In genomic region chr17:8574687-8575086, GRCh38 we compare ENCODE assay signal across 13 cellular contexts. TPM values are rescaled to one million over a fixed set of nuclear protein-coding genes. Genes with fewer than 3 reads are reported as not detected.
DNase-seq lines count a peak whose midpoint lies in the region; ATAC-seq and TF ChIP-seq lines count a peak whose summit lies in the region.
"Had no signal": no experiment of that assay in that cellular context is flagged by ENCODE, and none has a peak within 500 bp of the region (broad histone marks: within the 10 kb centered on the region; RNA-seq: fewer than 3 reads in every experiment).

No MANE protein-coding gene starts in this region.

- DNase-seq in LNCaP clone FGC (ENCODE audit: low read depth), result no peak
- DNase-seq in cardiac fibroblast (ENCODE audit: low read depth in 2 of 2), result peak; percentile 42 to 43
- DNase-seq in left ventricle myocardium superior, result no peak
- DNase-seq in sciatic nerve (ENCODE audit: low spot score), result no peak
- no peak for DNase-seq in stimulated activated CD8-positive, alpha-beta memory T cell treated with anti-CD3 and anti-CD28 coated beads, Interleukin-4, amount 100 ng/mL, for 48 hours
- DNase-seq in stimulated activated effector memory CD8-positive, alpha-beta T cell treated with anti-CD3 and anti-CD28 coated beads, Interleukin-12 subunit alpha, Interleukin-12 subunit beta, amount 100 ng/mL, for 72 hours (ENCODE audit: low spot score in 2 of 2), result no peak
- no peak for DNase-seq in AG08395 (ENCODE audit: low spot score)
- DNase-seq: esophagus squamous epithelium, immature natural killer cell, NCI-H1417, NCI-H526 had no signal

- H3K4me1 Mint-ChIP-seq in stimulated activated effector memory CD8-positive, alpha-beta T cell treated with anti-CD3 and anti-CD28 coated beads, Interleukin-12 subunit alpha, Interleukin-12 subunit beta, amount 100 ng/mL, for 72 hours, result no peaks in the 10 kb centered on the region
- H3K4me1 Mint-ChIP-seq: immature natural killer cell had no signal

- no peak overlapping the region for H3K27ac Mint-ChIP-seq in stimulated activated effector memory CD8-positive, alpha-beta T cell treated with anti-CD3 and anti-CD28 coated beads, Interleukin-12 subunit alpha, Interleukin-12 subunit beta, amount 100 ng/mL, for 72 hours
- H3K27ac Mint-ChIP-seq: activated naive CD4-positive, alpha-beta T cell treated with anti-CD3 and anti-CD28 coated beads, Interleukin-2, amount 50 U/mL, for 72 hours; immature natural killer cell had no signal

- no peaks in the 10 kb centered on the region for H3K36me3 Mint-ChIP-seq in stimulated activated effector memory CD8-positive, alpha-beta T cell treated with anti-CD3 and anti-CD28 coated beads, Interleukin-12 subunit alpha, Interleukin-12 subunit beta, amount 100 ng/mL, for 72 hours
- H3K36me3 Mint-ChIP-seq: activated naive CD4-positive, alpha-beta T cell treated with anti-CD3 and anti-CD28 coated beads, Interleukin-2, amount 50 U/mL, for 72 hours; immature natural killer cell had no signal

- no peak overlapping the region for H3K4me3 Mint-ChIP-seq in stimulated activated effector memory CD8-positive, alpha-beta T cell treated with anti-CD3 and anti-CD28 coated beads, Interleukin-12 subunit alpha, Interleukin-12 subunit beta, amount 100 ng/mL, for 72 hours
- H3K4me3 Mint-ChIP-seq: immature natural killer cell had no signal

- no peaks in the 10 kb centered on the region for H3K9me3 Mint-ChIP-seq in stimulated activated effector memory CD8-positive, alpha-beta T cell treated with anti-CD3 and anti-CD28 coated beads, Interleukin-12 subunit alpha, Interleukin-12 subunit beta, amount 100 ng/mL, for 72 hours
- H3K9me3 Mint-ChIP-seq: activated naive CD4-positive, alpha-beta T cell treated with anti-CD3 and anti-CD28 coated beads, Interleukin-2, amount 50 U/mL, for 72 hours; immature natural killer cell had no signal

- intact Hi-C loops in left ventricle myocardium superior (cut with micrococcal nuclease), result no loop called here
- intact Hi-C loops in sciatic nerve (cut with DNase I), result loop anchor here (10.0 kb wide), 1 partner anchor 170 kb away; the partner anchor contains the start of gene CCDC42

- peak; percentile 64 for ATAC-seq in left ventricle myocardium superior
- peak; percentile 61 for ATAC-seq in sciatic nerve
- ATAC-seq in HG03457 (IDR thresholded peaks at IDR 0.05; ENCODE audit: unreplicated experiment), result no peak
- no peak for ATAC-seq in stimulated activated effector memory CD8-positive, alpha-beta T cell treated with anti-CD3 and anti-CD28 coated beads, Interleukin-12 subunit alpha, Interleukin-12 subunit beta, amount 100 ng/mL, for 72 hours
- ATAC-seq: activated naive CD4-positive, alpha-beta T cell treated with anti-CD3 and anti-CD28 coated beads, Interleukin-2, amount 50 U/mL, for 72 hours had no signal

- TF ChIP-seq CTCF in LNCaP clone FGC (IDR thresholded peaks at IDR 0.05; ENCODE audit: control insufficient read depth, extremely low read depth, insufficient read depth), result 0 out of 2 replicates have a peak, but pooled peaks have one; percentile 7
- TF ChIP-seq CTCF in cardiac fibroblast (IDR thresholded peaks at IDR 0.05; ENCODE audit: low read depth, low read length), result peak; percentile 25

- H3K4me3 ChIP-seq in LNCaP clone FGC (ENCODE audit: low read depth, low read length) (no peak overlapping the region), cardiac fibroblast (replicated peaks in 1 of 2; ENCODE audit: low read depth in 2 of 2, low read length in 2 of 2) (no peak overlapping the region)
- H3K4me3 ChIP-seq: esophagus squamous epithelium had no signal

RNA-seq across cellular contexts. Expression of gene MYH10, which starts 55.8 kb away (rescaled TPM):
- total RNA-seq in left ventricle myocardium superior, result 36.6 TPM
- 75.7 TPM for total RNA-seq in sciatic nerve

Comparison
In these comparisons a context has a peak if more than half of its experiments do, and no peak if none do; other contexts are left out.
1. DNase-seq: peak in cardiac fibroblast (2 of 2); none in LNCaP clone FGC (single experiment), left ventricle myocardium superior (single experiment), sciatic nerve (single experiment), stimulated activated CD8-positive, alpha-beta memory T cell treated with anti-CD3 and anti-CD28 coated beads, Interleukin-4, amount 100 ng/mL, for 48 hours (single experiment), stimulated activated effector memory CD8-positive, alpha-beta T cell treated with anti-CD3 and anti-CD28 coated beads, Interleukin-12 subunit alpha, Interleukin-12 subunit beta, amount 100 ng/mL, for 72 hours (0 of 2) and AG08395 (single experiment).
2. ATAC-seq: peak in left ventricle myocardium superior (single experiment) and sciatic nerve (single experiment); none in HG03457 (single experiment) and stimulated activated effector memory CD8-positive, alpha-beta T cell treated with anti-CD3 and anti-CD28 coated beads, Interleukin-12 subunit alpha, Interleukin-12 subunit beta, amount 100 ng/mL, for 72 hours (single experiment).